ENCODE assay signal across 23 cellular contexts in the genomic region with DNA sequence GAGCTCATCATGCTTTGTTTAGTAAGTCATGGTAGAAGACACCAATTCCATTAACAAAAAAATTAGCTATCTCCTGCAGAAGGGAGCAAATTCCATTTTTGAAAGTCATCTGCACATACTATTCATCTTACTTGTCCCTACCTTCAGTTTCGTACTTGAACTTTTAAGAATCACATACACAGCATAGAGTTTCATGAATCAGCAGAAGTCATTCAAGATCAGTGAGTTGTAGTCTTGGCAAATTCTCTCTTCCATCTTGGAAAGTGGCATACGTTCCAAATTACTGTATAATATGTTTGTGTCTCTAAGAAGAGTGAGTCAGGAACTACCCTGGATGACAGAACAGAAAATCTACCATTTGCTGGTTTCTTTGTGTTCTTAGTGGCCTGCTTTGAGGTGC. TPM values are rescaled to one million over a fixed set of nuclear protein-coding genes. Genes with fewer than 3 reads are reported as not detected.
DNase-seq lines count a peak whose midpoint lies in the region; ATAC-seq, FAIRE-seq and TF ChIP-seq lines count a peak whose summit lies in the region.
"Had no signal": no experiment of that assay in that cellular context is flagged by ENCODE, and none has a peak within 500 bp of the region (broad histone marks: within the 10 kb centered on the region; RNA-seq: fewer than 3 reads in every experiment).

No MANE protein-coding gene starts in this region.

- ATAC-seq in activated naive CD4-positive, alpha-beta T cell treated with anti-CD3 and anti-CD28 coated beads, Interleukin-2, amount 50 U/mL, for 72 hours = no peak
- ATAC-seq: CD8-positive, alpha-beta T cell; left lobe of liver; stimulated activated memory B cell treated with anti-CD40 and anti-IgM and Interleukin-4, amounts not matched to agents 10 μg/mL and 1 μg/mL and 100 μg/mL, for 72 hours; T-helper 17 cell had no signal

- peaks cover 13% of the 10 kb centered on the region for H3K4me1 ChIP-seq in ACC112 (ENCODE audit: control insufficient read depth, insufficient read depth, low read length, unreplicated experiment)
- peaks cover 3% of the 10 kb centered on the region for H3K4me1 ChIP-seq in astrocyte (ENCODE audit: insufficient read depth, low read length)
- H3K4me1 ChIP-seq: tibial nerve had no signal

- no peaks in the 10 kb centered on the region for H3K9me3 ChIP-seq in astrocyte (ENCODE audit: insufficient read depth, low read depth, low read length)
- H3K9me3 ChIP-seq: ovary, tibial nerve had no signal

- H3K4me1 Mint-ChIP-seq in astrocyte (ENCODE audit: low read depth, unreplicated experiment) = peaks cover 5% of the 10 kb centered on the region

- no peaks in the 10 kb centered on the region for H3K36me3 ChIP-seq in ACC112 (ENCODE audit: insufficient read depth, low read length)
- no peaks in the 10 kb centered on the region for H3K36me3 ChIP-seq in astrocyte (ENCODE audit: insufficient read depth, low read length)
- H3K36me3 ChIP-seq: ovary, tibial nerve had no signal

- peaks cover 6% of the 10 kb centered on the region for H4K20me1 ChIP-seq in astrocyte (ENCODE audit: insufficient read depth, low read length)

- H3K27ac ChIP-seq in ACC112 (ENCODE audit: low read depth, low read length) (peak overlapping the region; percentile 83), astrocyte (ENCODE audit: low read depth, low read length) (peak overlapping the region; percentile 17)
- H3K27ac ChIP-seq: ovary, tibial nerve had no signal

- DNase-seq in HCEC 1CT (peak; percentile 74), astrocyte (ENCODE audit: low read depth) (peak; percentile 90), foreskin fibroblast (peak; percentile 24 to 58), iPS-NIHi11 (ENCODE audit: low spot score) (no peak), NCI-H524 treated with DMSO at 0.1 percent for 48 hours (lab: John Stamatoyannopoulos, UW) (no peak), SKM-1 (lab: John Stamatoyannopoulos, UW; ENCODE audit: unreplicated experiment) (no peak)
- no peak for DNase-seq in activated naive CD4-positive, alpha-beta T cell treated with anti-CD3 and anti-CD28 coated beads, Interleukin-2, amount 50 U/mL, for 72 hours (ENCODE audit: low spot score in 2 of 2)
- DNase-seq: 8988T; activated B cell treated with CpG ODN at 0.5 μM for 24 hours; CD8-positive, alpha-beta T cell; cortex of kidney; erythroblast; KG1; NCI-H1092; NCI-H82; ovary; T-helper 17 cell had no signal

- TF ChIP-seq CTCF in astrocyte (IDR thresholded peaks at IDR 0.05; ENCODE audit: insufficient read depth, low read depth, low read length) (no peak), foreskin fibroblast (IDR thresholded peaks at IDR 0.05; ENCODE audit: low read depth, low read length) (no peak)

- peak; percentile 78 for FAIRE-seq in astrocyte (lab: Jason Lieb, UNC)
- FAIRE-seq: GM12892 had no signal

- H3K27ac Mint-ChIP-seq in astrocyte (ENCODE audit: unreplicated experiment) = no peak overlapping the region
- no peak overlapping the region for H3K27ac Mint-ChIP-seq in activated naive CD4-positive, alpha-beta T cell treated with anti-CD3 and anti-CD28 coated beads, Interleukin-2, amount 50 U/mL, for 72 hours
- H3K27ac Mint-ChIP-seq: activated B cell treated with CpG ODN at 0.5 μM for 24 hours; activated T-helper 2 cell treated with anti-CD3 and anti-CD28 coated beads, Interferon-gamma antibody, Interleukin-2, Interleukin-4, amounts not matched to agents 10 μg/mL and 5 μg/mL and 100 μg/mL, durations not matched to agents 14 hours and 24 hours and 36 hours; CD8-positive, alpha-beta T cell; stimulated activated memory B cell treated with anti-CD40 and anti-IgM and Interleukin-4, amounts not matched to agents 10 μg/mL and 1 μg/mL and 100 μg/mL, for 72 hours; T-helper 17 cell had no signal

- no peak overlapping the region for H3K9ac ChIP-seq in astrocyte (ENCODE audit: low read length)

- peaks cover 2% of the 10 kb centered on the region for H3K9me3 Mint-ChIP-seq in astrocyte (ENCODE audit: unreplicated experiment)
- H3K9me3 Mint-ChIP-seq in activated naive CD4-positive, alpha-beta T cell treated with anti-CD3 and anti-CD28 coated beads, Interleukin-2, amount 50 U/mL, for 72 hours = peaks cover 0 to 4% of the 10 kb centered on the region in 2 donors
- H3K9me3 Mint-ChIP-seq: activated B cell treated with CpG ODN at 0.5 μM for 24 hours; activated T-helper 2 cell treated with anti-CD3 and anti-CD28 coated beads, Interferon-gamma antibody, Interleukin-2, Interleukin-4, amounts not matched to agents 10 μg/mL and 5 μg/mL and 100 μg/mL, durations not matched to agents 14 hours and 24 hours and 36 hours; stimulated activated memory B cell treated with anti-CD40 and anti-IgM and Interleukin-4, amounts not matched to agents 10 μg/mL and 1 μg/mL and 100 μg/mL, for 72 hours had no signal

- H3K79me2 ChIP-seq in ACC112 (ENCODE audit: control insufficient read depth, insufficient read depth, low read length, unreplicated experiment) = peaks cover 93% of the 10 kb centered on the region
- peaks cover 97% of the 10 kb centered on the region for H3K79me2 ChIP-seq in astrocyte (ENCODE audit: insufficient read depth, low read length)

- H3K4me3 Mint-ChIP-seq in astrocyte (ENCODE audit: unreplicated experiment) = no peak overlapping the region
- H3K4me3 Mint-ChIP-seq: activated B cell treated with CpG ODN at 0.5 μM for 24 hours; CD8-positive, alpha-beta T cell; stimulated activated memory B cell treated with anti-CD40 and anti-IgM and Interleukin-4, amounts not matched to agents 10 μg/mL and 1 μg/mL and 100 μg/mL, for 72 hours; T-helper 17 cell had no signal

- H2AFZ ChIP-seq in ACC112 (ENCODE audit: low read length, unreplicated experiment) = peak overlapping the region; percentile 33
- H2AFZ ChIP-seq in astrocyte (ENCODE audit: low read depth, low read length) = peak overlapping the region; percentile 3

- H3K4me2 ChIP-seq in astrocyte (ENCODE audit: low read length) = peak overlapping the region; percentile 40

- H3K36me3 Mint-ChIP-seq in astrocyte (ENCODE audit: low read depth, unreplicated experiment) = no peaks in the 10 kb centered on the region
- H3K36me3 Mint-ChIP-seq in activated naive CD4-positive, alpha-beta T cell treated with anti-CD3 and anti-CD28 coated beads, Interleukin-2, amount 50 U/mL, for 72 hours = peaks cover 5 to 41% of the 10 kb centered on the region in 2 donors

- H3K27me3 Mint-ChIP-seq in astrocyte (ENCODE audit: low read depth, unreplicated experiment) = no peaks in the 10 kb centered on the region
- H3K27me3 Mint-ChIP-seq: activated B cell treated with CpG ODN at 0.5 μM for 24 hours; stimulated activated memory B cell treated with anti-CD40 and anti-IgM and Interleukin-4, amounts not matched to agents 10 μg/mL and 1 μg/mL and 100 μg/mL, for 72 hours; T-helper 17 cell had no signal

- no peaks in the 10 kb centered on the region for H3K27me3 ChIP-seq in ACC112 (ENCODE audit: insufficient read depth, low read length)
- no peaks in the 10 kb centered on the region for H3K27me3 ChIP-seq in astrocyte (ENCODE audit: insufficient read depth, low read length)
- H3K27me3 ChIP-seq: ovary, tibial nerve had no signal

- peak overlapping the region; percentile 37; the same call in 1 of the 2 replicates for H3K4me3 ChIP-seq in ACC112 (ENCODE audit: low read depth, low read length)
- H3K4me3 ChIP-seq in astrocyte (ENCODE audit: insufficient read depth, low read depth, low read length) = no peak overlapping the region
- no peak overlapping the region for H3K4me3 ChIP-seq in foreskin fibroblast (ENCODE audit: low read depth in 1 of 2, low read length in 2 of 2)
- H3K4me3 ChIP-seq: ovary, tibial nerve had no signal

RNA-seq across cellular contexts. Expression of gene VRK1, which starts 14.1 kb away (rescaled TPM):
- 11.0 and 11.6 TPM in 2 replicates for total RNA-seq in astrocyte
- 10 to 100 TPM; 51.7 to 63.1 TPM for total RNA-seq in activated naive CD4-positive, alpha-beta T cell treated with anti-CD3 and anti-CD28 coated beads, Interleukin-2, amount 50 U/mL, for 72 hours

Comparison
In these comparisons a context has a peak if more than half of its experiments do, and no peak if none do; other contexts are left out.
1. DNase-seq: peak in HCEC 1CT (single experiment), astrocyte (single experiment) and foreskin fibroblast (2 of 2); none in iPS-NIHi11 (single experiment), activated naive CD4-positive, alpha-beta T cell treated with anti-CD3 and anti-CD28 coated beads, Interleukin-2, amount 50 U/mL, for 72 hours (0 of 2), NCI-H524 treated with DMSO at 0.1 percent for 48 hours (single experiment) and SKM-1 (single experiment).